Comparison of ENCODE assay signal across 13 cellular contexts in the genomic region with DNA sequence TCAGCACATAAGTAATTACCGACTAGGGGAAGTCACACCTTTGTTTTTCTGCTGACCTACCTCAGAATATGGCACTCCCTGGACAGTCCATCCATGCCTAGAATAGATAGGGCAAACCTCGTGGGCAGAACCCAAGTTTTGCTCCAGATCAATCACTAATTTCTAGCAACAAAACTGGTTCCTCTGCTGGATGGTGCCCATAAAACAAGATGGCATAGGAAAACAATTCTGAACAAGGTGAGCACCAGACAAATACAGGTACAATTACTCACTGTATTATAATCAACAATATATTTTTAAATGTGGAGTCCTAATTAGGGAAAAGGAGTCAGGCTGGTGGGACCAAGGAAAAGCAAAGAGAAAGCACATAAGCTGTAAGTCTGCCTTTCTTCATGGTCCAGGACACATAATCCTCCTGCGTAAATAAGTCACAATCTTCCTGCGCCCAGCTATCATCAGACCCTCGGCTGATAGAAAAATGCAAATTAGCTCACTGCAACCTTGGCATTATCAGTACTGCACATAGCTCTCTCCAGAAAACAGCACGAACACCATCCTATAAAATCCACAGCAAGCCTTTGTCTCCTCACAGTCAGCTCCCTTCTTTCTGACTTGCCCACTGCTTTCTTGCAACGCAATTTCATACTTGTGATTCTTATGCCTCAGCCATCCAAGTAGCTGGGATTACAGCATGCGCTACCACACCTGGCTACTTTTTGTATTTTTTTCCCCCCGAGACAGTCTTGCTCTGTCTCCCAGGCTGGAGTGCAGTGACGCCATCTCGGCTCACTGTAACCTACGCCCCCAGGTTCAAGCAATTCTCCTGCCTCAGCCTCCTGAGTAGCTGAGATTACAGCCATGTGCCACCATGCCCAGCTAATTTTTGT.
"Had no signal": no experiment of that assay in that cellular context is flagged by ENCODE, and none has a peak within 500 bp of the region (broad histone marks: within the 10 kb centered on the region; RNA-seq: fewer than 3 reads in every experiment).

No MANE protein-coding gene starts in this region.

- H3K4me3 ChIP-seq: body of pancreas, colonic mucosa, heart left ventricle, spleen had no signal

- DNase-seq: activated CD4-positive, alpha-beta T cell treated with anti-CD3 and anti-CD28 coated beads, Interleukin-2, amount 50 U/mL, for 4 hours; activated CD4-positive, CD25-positive, alpha-beta regulatory T cell treated with anti-CD3 and anti-CD28 coated beads, Interleukin-2, amount 50 U/mL, for 72 hours; activated naive CD8-positive, alpha-beta T cell treated with anti-CD3 and anti-CD28 coated beads for 36 hours; activated T-cell treated with anti-CD3 and anti-CD28 coated beads for 4 hours; body of pancreas; central memory CD4-positive, alpha-beta T cell; colonic mucosa; heart left ventricle; spleen; stimulated activated naive B cell treated with anti-CD40 and anti-IgM and Interleukin-4, amounts not matched to agents 10 μg/mL and 1 μg/mL and 100 μg/mL, for 72 hours had no signal

- H3K36me3 ChIP-seq: colonic mucosa had no signal

- H3K4me1 ChIP-seq: colonic mucosa had no signal

- H3K27ac ChIP-seq: body of pancreas, colonic mucosa, heart left ventricle, spleen had no signal

- H3K9me3 ChIP-seq: body of pancreas, colonic mucosa, heart left ventricle, spleen had no signal

- ATAC-seq: body of pancreas; stimulated activated naive B cell treated with anti-CD40 and anti-IgM and Interleukin-4, amounts not matched to agents 10 μg/mL and 1 μg/mL and 100 μg/mL, for 72 hours had no signal

- H3K27ac Mint-ChIP-seq: activated naive CD8-positive, alpha-beta T cell treated with anti-CD3 and anti-CD28 coated beads for 36 hours; memory B cell; stimulated activated naive B cell treated with anti-CD40 and anti-IgM and Interleukin-4, amounts not matched to agents 10 μg/mL and 1 μg/mL and 100 μg/mL, for 72 hours had no signal

- H3K4me3 Mint-ChIP-seq: activated naive CD8-positive, alpha-beta T cell treated with anti-CD3 and anti-CD28 coated beads for 36 hours; activated T-helper 1 cell treated with anti-CD3 and anti-CD28 coated beads, Interleukin-12 subunit alpha, Interleukin-12 subunit beta, Interleukin-2, Interleukin-4 antibody, amounts not matched to agents 30 ng/mL and 10 ng/mL and 1 ng/mL, durations not matched to agents 14 hours and 24 hours and 36 hours; memory B cell; stimulated activated naive B cell treated with anti-CD40 and anti-IgM and Interleukin-4, amounts not matched to agents 10 μg/mL and 1 μg/mL and 100 μg/mL, for 72 hours; T-helper 1 cell treated with Interleukin-12 subunit alpha and Interleukin-12 subunit beta and Interleukin-4 antibody, amounts not matched to agents 30 μg/mL and 1 μg/mL, for 36 hours had no signal

- H3K9me3 Mint-ChIP-seq: activated naive CD8-positive, alpha-beta T cell treated with anti-CD3 and anti-CD28 coated beads for 36 hours; activated T-helper 1 cell treated with anti-CD3 and anti-CD28 coated beads, Interleukin-12 subunit alpha, Interleukin-12 subunit beta, Interleukin-2, Interleukin-4 antibody, amounts not matched to agents 30 ng/mL and 10 ng/mL and 1 ng/mL, durations not matched to agents 14 hours and 24 hours and 36 hours; T-helper 1 cell treated with Interleukin-12 subunit alpha and Interleukin-12 subunit beta and Interleukin-4 antibody, amounts not matched to agents 30 μg/mL and 1 μg/mL, for 36 hours had no signal

- H3K27me3 Mint-ChIP-seq: activated naive CD8-positive, alpha-beta T cell treated with anti-CD3 and anti-CD28 coated beads for 36 hours; memory B cell; stimulated activated naive B cell treated with anti-CD40 and anti-IgM and Interleukin-4, amounts not matched to agents 10 μg/mL and 1 μg/mL and 100 μg/mL, for 72 hours had no signal

- H3K27me3 ChIP-seq: body of pancreas, colonic mucosa, heart left ventricle, spleen had no signal
